Comparison of ENCODE assay signal across 8 cellular contexts in the genomic region with DNA sequence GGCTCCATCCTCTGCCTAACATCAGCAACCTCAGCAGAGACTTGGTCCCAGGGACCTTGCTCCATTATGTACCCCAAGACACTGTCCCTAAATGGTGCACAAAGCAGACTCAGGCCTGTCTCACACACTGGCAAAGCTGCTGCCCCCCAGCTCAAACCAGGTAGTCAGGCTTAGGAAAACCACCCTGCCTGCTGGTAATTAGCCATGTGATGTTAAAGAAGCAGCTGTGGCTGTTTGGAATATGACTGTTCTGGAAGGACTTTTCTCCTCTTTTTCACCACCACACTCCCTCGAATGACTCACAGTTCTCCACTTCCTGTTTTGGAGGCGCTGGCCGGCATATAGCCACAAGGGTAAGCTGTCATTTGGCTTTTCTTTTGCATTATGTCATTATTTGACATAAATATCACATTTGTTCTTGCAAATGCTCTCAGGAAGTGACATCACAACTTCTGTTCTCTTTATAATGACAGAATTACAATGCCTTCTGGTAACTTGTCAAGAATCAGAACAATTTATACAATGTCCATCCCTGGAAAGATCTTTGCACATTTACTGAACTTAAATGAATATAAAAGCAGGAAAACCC.
A peak's percentile ranks its signal among the peaks of the same experiment; 100 is the strongest.
DNase-seq lines count a peak whose midpoint lies in the region; ATAC-seq and TF ChIP-seq lines count a peak whose summit lies in the region.

No MANE protein-coding gene starts in this region.

- peaks cover 38% of the 10 kb centered on the region for H3K4me1 Mint-ChIP-seq in stimulated activated naive CD8-positive, alpha-beta T cell treated with anti-CD3 and anti-CD28 coated beads, Interleukin-15, Interleukin-2, amounts not matched to agents 100 ng/mL and 50 ng/mL, for 24 hours (ENCODE audit: low read depth)

- no peak overlapping the region for H3K4me3 ChIP-seq in AG04449 (ENCODE audit: low read depth, low read length)

- H3K9me3 Mint-ChIP-seq in stimulated activated naive CD8-positive, alpha-beta T cell treated with anti-CD3 and anti-CD28 coated beads, Interleukin-15, Interleukin-2, amounts not matched to agents 100 ng/mL and 50 ng/mL, for 24 hours = no peaks in the 10 kb centered on the region

- H3K27ac Mint-ChIP-seq in stimulated activated naive CD8-positive, alpha-beta T cell treated with anti-CD3 and anti-CD28 coated beads, Interleukin-15, Interleukin-2, amounts not matched to agents 100 ng/mL and 50 ng/mL, for 24 hours = peak overlapping the region; percentile 74

- no peaks in the 10 kb centered on the region for H3K27me3 Mint-ChIP-seq in stimulated activated naive CD8-positive, alpha-beta T cell treated with anti-CD3 and anti-CD28 coated beads, Interleukin-15, Interleukin-2, amounts not matched to agents 100 ng/mL and 50 ng/mL, for 24 hours

- no peak for TF ChIP-seq CTCF in AG04449 (IDR thresholded peaks at IDR 0.05; ENCODE audit: insufficient read depth, low read length, missing control alignments)

- peak; percentile 91 for DNase-seq in AG04449 (ENCODE audit: low read depth, low spot score)
- peak; percentile 64 for DNase-seq in brain pericyte (ENCODE audit: low read depth, low spot score)
- DNase-seq in kidney glomerular epithelial cell (lab: John Stamatoyannopoulos, UW) = peak; percentile 98
- DNase-seq in ecto neural progenitor cell (ENCODE audit: low spot score) = no peak

- no peak for TF ChIP-seq POLR2A in GM18505 (IDR thresholded peaks at IDR 0.05; ENCODE audit: borderline replicate concordance, extremely low read depth, insufficient read depth, insufficient read length)

- POLR2A ChIA-PET in AG04449 (lab: Yijun Ruan, JAX) = interaction anchor here (0.7 to 2.3 kb wide), 6 partner anchors 11 to 159 kb away, joined by 3 to 10 read pairs (median 4); no protein-coding TSS in a partner anchor

- H3K36me3 Mint-ChIP-seq in stimulated activated naive CD8-positive, alpha-beta T cell treated with anti-CD3 and anti-CD28 coated beads, Interleukin-15, Interleukin-2, amounts not matched to agents 100 ng/mL and 50 ng/mL, for 24 hours (ENCODE audit: low read depth) = peaks cover 22% of the 10 kb centered on the region

- ATAC-seq in GM18505 (IDR thresholded peaks at IDR 0.05; ENCODE audit: unreplicated experiment) (peak; percentile 84), HG02943 (IDR thresholded peaks at IDR 0.05; ENCODE audit: low read depth, unreplicated experiment) (peak; percentile 64)

- H3K4me3 Mint-ChIP-seq in stimulated activated naive CD8-positive, alpha-beta T cell treated with anti-CD3 and anti-CD28 coated beads, Interleukin-15, Interleukin-2, amounts not matched to agents 100 ng/mL and 50 ng/mL, for 24 hours = no peak overlapping the region

- CTCF ChIA-PET in AG04449 (lab: Yijun Ruan, JAX) = interaction anchor here (2.5 kb wide), 1 partner anchor 9 kb away, joined by 12 read pairs; no protein-coding TSS in a partner anchor

TF ChIP-seq in PFSK-1, 5 proteins besides CTCF, POLR2A, EP300 and RAD21:
- TF ChIP-seq TAF1 (IDR thresholded peaks at IDR 0.05; ENCODE audit: borderline replicate concordance, insufficient read depth, low read length) (no peak), FOXP2 (optimal IDR thresholded peaks at IDR 0.05; ENCODE audit: borderline replicate concordance, extremely low read depth, extremely low read length, insufficient read depth) (peak; percentile 33), POLR2AphosphoS5 (IDR thresholded peaks at IDR 0.05; ENCODE audit: low read depth, low read length) (no peak), SIN3A (IDR thresholded peaks at IDR 0.05; ENCODE audit: borderline replicate concordance, insufficient read depth, low read length) (no peak)
- TF ChIP-seq, protein P1, sequence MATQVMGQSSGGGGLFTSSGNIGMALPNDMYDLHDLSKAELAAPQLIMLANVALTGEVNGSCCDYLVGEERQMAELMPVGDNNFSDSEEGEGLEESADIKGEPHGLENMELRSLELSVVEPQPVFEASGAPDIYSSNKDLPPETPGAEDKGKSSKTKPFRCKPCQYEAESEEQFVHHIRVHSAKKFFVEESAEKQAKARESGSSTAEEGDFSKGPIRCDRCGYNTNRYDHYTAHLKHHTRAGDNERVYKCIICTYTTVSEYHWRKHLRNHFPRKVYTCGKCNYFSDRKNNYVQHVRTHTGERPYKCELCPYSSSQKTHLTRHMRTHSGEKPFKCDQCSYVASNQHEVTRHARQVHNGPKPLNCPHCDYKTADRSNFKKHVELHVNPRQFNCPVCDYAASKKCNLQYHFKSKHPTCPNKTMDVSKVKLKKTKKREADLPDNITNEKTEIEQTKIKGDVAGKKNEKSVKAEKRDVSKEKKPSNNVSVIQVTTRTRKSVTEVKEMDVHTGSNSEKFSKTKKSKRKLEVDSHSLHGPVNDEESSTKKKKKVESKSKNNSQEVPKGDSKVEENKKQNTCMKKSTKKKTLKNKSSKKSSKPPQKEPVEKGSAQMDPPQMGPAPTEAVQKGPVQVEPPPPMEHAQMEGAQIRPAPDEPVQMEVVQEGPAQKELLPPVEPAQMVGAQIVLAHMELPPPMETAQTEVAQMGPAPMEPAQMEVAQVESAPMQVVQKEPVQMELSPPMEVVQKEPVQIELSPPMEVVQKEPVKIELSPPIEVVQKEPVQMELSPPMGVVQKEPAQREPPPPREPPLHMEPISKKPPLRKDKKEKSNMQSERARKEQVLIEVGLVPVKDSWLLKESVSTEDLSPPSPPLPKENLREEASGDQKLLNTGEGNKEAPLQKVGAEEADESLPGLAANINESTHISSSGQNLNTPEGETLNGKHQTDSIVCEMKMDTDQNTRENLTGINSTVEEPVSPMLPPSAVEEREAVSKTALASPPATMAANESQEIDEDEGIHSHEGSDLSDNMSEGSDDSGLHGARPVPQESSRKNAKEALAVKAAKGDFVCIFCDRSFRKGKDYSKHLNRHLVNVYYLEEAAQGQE (IDR thresholded peaks at IDR 0.05; ENCODE audit: insufficient read depth in 1 of 2, low read depth in 2 of 2, low read length in 2 of 2) = no peak
TF ChIP-seq in PFSK-1: peak in this region for 1.
